8 cellular contexts compared by ENCODE assay signal in the genomic region with DNA sequence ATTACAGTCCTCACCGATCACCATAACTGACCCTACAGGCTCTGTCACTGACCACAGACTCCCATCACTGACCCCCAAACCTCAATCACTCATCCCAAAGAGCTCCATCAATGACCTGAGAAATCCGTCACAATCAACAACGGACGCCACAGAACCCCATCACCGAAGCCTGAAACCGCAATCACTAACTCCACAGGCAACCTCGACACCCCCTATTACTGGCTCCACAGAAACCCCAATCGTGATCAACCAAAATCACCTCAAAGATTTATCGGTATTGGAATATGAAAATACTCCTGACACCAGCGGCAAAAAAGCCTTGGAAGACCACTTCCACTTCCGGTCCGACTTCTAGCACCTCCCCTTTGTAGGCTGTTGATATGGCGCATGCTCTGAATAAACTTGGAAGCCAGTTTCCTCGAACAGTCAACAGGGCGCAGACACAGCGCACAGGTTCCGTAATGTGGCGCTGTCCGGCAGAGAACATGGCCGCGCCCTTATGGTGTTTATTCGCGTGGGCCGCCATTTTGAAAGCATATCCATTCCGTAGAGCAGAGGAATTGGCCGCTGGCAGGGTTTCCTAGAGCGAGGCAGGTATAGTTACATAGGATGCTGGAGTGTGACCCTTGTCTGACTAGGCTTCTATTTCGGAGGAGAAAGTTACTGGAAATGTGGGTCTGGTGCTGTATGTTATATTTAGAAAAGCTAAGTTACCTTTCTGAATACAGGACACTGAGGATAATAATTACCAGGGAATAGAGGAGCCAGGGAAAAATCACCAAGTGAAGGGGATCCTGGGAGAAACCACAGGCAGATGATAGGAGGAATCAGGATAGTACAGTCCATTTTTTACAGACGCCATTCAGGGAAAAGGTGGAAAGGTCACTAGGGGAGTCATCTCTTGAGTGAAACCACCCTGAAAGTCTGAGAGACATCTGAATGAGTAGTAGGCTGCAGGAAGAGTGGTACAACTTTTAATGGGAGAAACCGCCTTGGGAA.
DNase-seq lines count a peak whose midpoint lies in the region; ATAC-seq and TF ChIP-seq lines count a peak whose summit lies in the region.

ZNF585A (minus strand) TSS at position 328 of the 999 bp plus-strand sequence. CDS start 2,785 bp downstream, outside the sequence.

- DNase-seq in AG10803 (ENCODE audit: low read depth) (peak; percentile 97), NCI-H446 (lab: John Stamatoyannopoulos, UW) (peak; percentile 73 to 90), kidney glomerular epithelial cell (lab: John Stamatoyannopoulos, UW) (peak; percentile 98)
- peak; percentile 89 to 90 for DNase-seq in activated CD4-positive, alpha-beta T cell treated with anti-CD3 and anti-CD28 coated beads for 4 hours
- peak; percentile 89 for DNase-seq in stimulated activated CD4-positive, alpha-beta T cell treated with anti-CD3 and anti-CD28 coated beads, Interleukin-15, amount 100 ng/mL, for 24 hours

- peak within 1 kb of the TSS; percentile 70 for H3K27ac ChIP-seq in cingulate gyrus (ENCODE audit: low read depth, low read length)

- peak; percentile 19; the same call in 1 of the 2 replicates for TF ChIP-seq CTCF in AG10803 (conservative IDR thresholded peaks at IDR 0.05; ENCODE audit: low read length)

- peak within 1 kb of the TSS; percentile 90 for H3K4me3 ChIP-seq in AG10803 (ENCODE audit: low read length)

- peak; percentile 95 for ATAC-seq in GM19043 (IDR thresholded peaks at IDR 0.05; ENCODE audit: low read depth, unreplicated experiment)
- ATAC-seq in HG03354 (IDR thresholded peaks at IDR 0.05; ENCODE audit: poor library complexity, severe bottlenecking, unreplicated experiment), result peak; percentile 99

Comparison
In these comparisons a context has a peak if more than half of its experiments do, and no peak if none do; other contexts are left out.
1. Peak in every context shown above with its lines: DNase-seq, ATAC-seq, H3K4me3 ChIP-seq and H3K27ac ChIP-seq.